Comparison of ENCODE assay signal across 12 cellular contexts in the genomic region with DNA sequence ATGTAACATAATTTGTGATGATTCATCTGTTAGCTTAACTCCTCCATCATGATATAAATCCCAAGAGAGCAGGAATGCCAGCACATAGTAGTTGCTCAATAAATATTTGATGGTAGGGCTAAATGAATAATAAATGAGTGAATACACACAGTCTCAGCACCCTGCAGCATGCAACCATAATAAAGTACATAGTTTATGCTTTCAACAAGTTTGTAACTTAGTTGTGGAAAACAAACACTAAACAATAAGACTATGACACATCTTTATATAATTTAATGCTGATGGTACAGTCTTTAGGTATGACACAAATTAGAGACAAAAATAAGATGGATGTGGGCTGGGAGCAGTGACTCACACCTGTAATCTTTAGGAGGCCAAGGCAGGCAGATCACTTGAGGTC. TPM values are rescaled to one million over a fixed set of nuclear protein-coding genes. Genes with fewer than 3 reads are reported as not detected.
DNase-seq lines count a peak whose midpoint lies in the region; ATAC-seq, FAIRE-seq and TF ChIP-seq lines count a peak whose summit lies in the region.
"Had no signal": no experiment of that assay in that cellular context is flagged by ENCODE, and none has a peak within 500 bp of the region (broad histone marks: within the 10 kb centered on the region; RNA-seq: fewer than 3 reads in every experiment).

No MANE protein-coding gene starts in this region.

- H3K27ac ChIP-seq in DND-41 (ENCODE audit: low read length) (no peak overlapping the region), keratinocyte (ENCODE audit: control insufficient read depth, insufficient read depth, low read length) (peak overlapping the region; percentile 90)

- H3K36me3 ChIP-seq in DND-41 (ENCODE audit: insufficient read depth, low read length) (peaks cover 19% of the 10 kb centered on the region), keratinocyte (ENCODE audit: control insufficient read depth in 2 of 2, extremely low read depth in 1 of 2, insufficient read depth in 2 of 2, low read length in 2 of 2) (no peaks in the 10 kb centered on the region), HAP-1 (replicated peaks) (no peaks in the 10 kb centered on the region; the same call in 1 of the 2 replicates)

- H3K79me2 ChIP-seq in DND-41 (ENCODE audit: insufficient read depth, low read length) (peaks cover 41% of the 10 kb centered on the region), keratinocyte (ENCODE audit: control insufficient read depth, insufficient read depth, low read length) (peaks cover 14% of the 10 kb centered on the region)

- TF ChIP-seq CTCF in DND-41 (IDR thresholded peaks at IDR 0.05; ENCODE audit: borderline replicate concordance, extremely low read depth, low read length, poor library complexity, severe bottlenecking) (no peak), keratinocyte (optimal IDR thresholded peaks at IDR 0.05 in 1 of 3, IDR thresholded peaks at IDR 0.05 in 1 of 3, conservative IDR thresholded peaks at IDR 0.05 in 1 of 3; ENCODE audit: extremely low read depth in 1 of 3, insufficient read depth in 2 of 3, low read length in 3 of 3) (no peak)

- ATAC-seq in DND-41 (ENCODE audit: insufficient read depth, low read depth) (no peak), GM19452 (IDR thresholded peaks at IDR 0.05; ENCODE audit: unreplicated experiment) (no peak)

- H3K9me3 ChIP-seq in DND-41 (ENCODE audit: insufficient read depth, low read length, severe bottlenecking): no peaks in the 10 kb centered on the region
- no peaks in the 10 kb centered on the region for H3K9me3 ChIP-seq in keratinocyte (ENCODE audit: control insufficient read depth, low read depth, low read length)
- H3K9me3 ChIP-seq in HAP-1: no peaks in the 10 kb centered on the region

- H3K4me2 ChIP-seq in DND-41 (ENCODE audit: insufficient read depth, low read length) (peak overlapping the region; percentile 8; the same call in 1 of the 2 replicates), keratinocyte (ENCODE audit: control insufficient read depth, extremely low read depth, insufficient read depth, low read depth, low read length) (peak overlapping the region; percentile 69)

- H3K27me3 ChIP-seq in DND-41 (ENCODE audit: insufficient read depth, low read length, poor library complexity) (no peaks in the 10 kb centered on the region), keratinocyte (ENCODE audit: control insufficient read depth, extremely low read depth, insufficient read depth, low read length) (no peaks in the 10 kb centered on the region), HAP-1 (ENCODE audit: low read depth) (no peaks in the 10 kb centered on the region)

- H3K9ac ChIP-seq in DND-41 (ENCODE audit: low read depth, low read length) (no peak overlapping the region), keratinocyte (ENCODE audit: control insufficient read depth, extremely low read depth, insufficient read depth, low read length) (no peak overlapping the region)

- dilution Hi-C loops in keratinocyte (cut with MboI; ENCODE audit: extremely low pct_ligation_motif_present, low sequenced_read_pairs): no loop called here

- peaks cover 4% of the 10 kb centered on the region for H3K9me1 ChIP-seq in keratinocyte (ENCODE audit: control insufficient read depth, extremely low read depth, insufficient read depth, low read length)

- DNase-seq in DND-41 (no peak), HS-5 (ENCODE audit: low read depth) (peak; percentile 68), amniotic epithelial cell (ENCODE audit: low read depth) (peak; percentile 92), keratinocyte (ENCODE audit: low read depth, low spot score) (peak; percentile 50), HAP-1 (ENCODE audit: low spot score in 2 of 2) (no peak), NCI-H146 treated with DMSO at 0.1 percent for 48 hours (lab: John Stamatoyannopoulos, UW; ENCODE audit: unreplicated experiment) (no peak)
- DNase-seq: DMS153, H7, islet precursor cell, retina had no signal

- FAIRE-seq in keratinocyte (lab: Jason Lieb, UNC): no peak
- FAIRE-seq: frontal cortex had no signal

- H4K20me1 ChIP-seq in DND-41 (ENCODE audit: insufficient read depth, low read length) (no peaks in the 10 kb centered on the region), keratinocyte (ENCODE audit: control insufficient read depth, extremely low read depth, insufficient read depth, low read length) (no peaks in the 10 kb centered on the region)

- H3K4me1 ChIP-seq in DND-41 (ENCODE audit: insufficient read depth, low read length) (peaks cover 35% of the 10 kb centered on the region), keratinocyte (ENCODE audit: control insufficient read depth, extremely low read depth, insufficient read depth, low read length) (peaks cover 34% of the 10 kb centered on the region), HAP-1 (peaks cover 12% of the 10 kb centered on the region)

- H3K4me3 ChIP-seq in DND-41 (ENCODE audit: low read depth in 1 of 2, low read length in 2 of 2) (no peak overlapping the region), keratinocyte (ENCODE audit: control insufficient read depth in 2 of 3, extremely low read depth in 1 of 3, insufficient read depth in 2 of 3, low read depth in 1 of 3, low read length in 3 of 3) (no peak overlapping the region), HAP-1 (no peak overlapping the region)

- in situ Hi-C loops in HAP-1 (cut with MboI; ENCODE audit: low sequenced_read_pairs): no loop called here

- H2AFZ ChIP-seq in DND-41 (ENCODE audit: low read depth, low read length) (no peak overlapping the region), keratinocyte (ENCODE audit: control insufficient read depth, low read length) (no peak overlapping the region)

RNA-seq across cellular contexts. Expression of a gene that starts 3.8 kb away (rescaled TPM):
- polyA plus RNA-seq in keratinocyte: 3.4 to 8.0 TPM (median 6.5 TPM) in 3 replicates
- polyA plus RNA-seq in keratinocyte (2011; ENCODE audit: low read depth): 5.4 TPM
- polyA plus RNA-seq in keratinocyte (2011; cell fraction: cytosol; rRNA removed): 2.4 and 5.1 TPM in 2 replicates
- polyA plus RNA-seq in keratinocyte (2011; cell fraction: nucleus; rRNA removed): 3.4 and 4.7 TPM in 2 replicates
- polyA plus RNA-seq in keratinocyte (2012; ENCODE audit: low replicate concordance): 3.5 and 7.0 TPM in 2 replicates
- 1.0 to 10.1 TPM (median 5.5 TPM) in 3 replicates for polyA minus RNA-seq in keratinocyte
- 5.9 TPM for polyA minus RNA-seq in keratinocyte (2011; cell fraction: cytosol; rRNA and poly(A)+ RNA removed)
- 2.5 and 4.7 TPM in 2 replicates for polyA minus RNA-seq in keratinocyte (2011; cell fraction: nucleus; rRNA and poly(A)+ RNA removed)

RNA-seq across cellular contexts. Expression of a gene that starts 29.3 kb away (rescaled TPM):
- polyA plus RNA-seq in keratinocyte: 0.15 to 0.63 TPM (median 0.51 TPM) in 3 replicates
- polyA plus RNA-seq in keratinocyte (2011; ENCODE audit: low read depth): 15.6 TPM
- polyA plus RNA-seq in keratinocyte (2011; cell fraction: cytosol; rRNA removed): 0.22 and 0.57 TPM in 2 replicates
- 0.88 and 0.94 TPM in 2 replicates for polyA plus RNA-seq in keratinocyte (2011; cell fraction: nucleus; rRNA removed)
- polyA plus RNA-seq in keratinocyte (2012; ENCODE audit: low replicate concordance): 0.56 and 22.3 TPM in 2 replicates
- polyA minus RNA-seq in keratinocyte: 0.16 to 0.30 TPM in 2 of 3 replicates, not detected in the other
- not detected for polyA minus RNA-seq in keratinocyte (2011; cell fraction: cytosol; rRNA and poly(A)+ RNA removed)
- 0.53 and 1.1 TPM in 2 replicates for polyA minus RNA-seq in keratinocyte (2011; cell fraction: nucleus; rRNA and poly(A)+ RNA removed)

Comparison
In these comparisons a context has a peak if more than half of its experiments do, and no peak if none do; other contexts are left out.
1. DNase-seq: peak in HS-5 (single experiment), amniotic epithelial cell (single experiment) and keratinocyte (single experiment); none in DND-41 (single experiment), HAP-1 (0 of 2) and NCI-H146 treated with DMSO at 0.1 percent for 48 hours (single experiment).